ENCODE assay signal across 12 cellular contexts in the genomic region with DNA sequence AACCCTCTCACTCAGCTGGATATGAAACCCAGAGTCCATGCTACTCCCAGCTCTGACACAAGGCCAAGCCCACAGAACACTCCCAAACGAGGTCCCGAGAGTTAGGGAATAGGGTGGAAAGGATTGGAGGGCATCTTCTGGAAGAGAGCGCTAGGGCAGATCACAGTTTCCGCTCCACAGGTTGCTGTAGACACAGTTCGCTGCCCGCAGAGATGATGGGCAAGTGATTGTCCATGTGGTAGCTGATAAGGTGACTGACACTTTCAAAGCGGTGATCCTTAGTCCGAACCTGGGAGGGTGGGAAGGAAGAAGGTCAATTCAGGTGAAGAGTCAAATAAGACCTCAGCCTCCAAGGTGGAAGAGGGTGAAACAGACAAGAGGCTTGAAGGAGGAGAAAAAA. TPM values are rescaled to one million over a fixed set of nuclear protein-coding genes. Genes with fewer than 3 reads are reported as not detected.
DNase-seq lines count a peak whose midpoint lies in the region; ATAC-seq and TF ChIP-seq lines count a peak whose summit lies in the region.
"Had no signal": no experiment of that assay in that cellular context is flagged by ENCODE, and none has a peak within 500 bp of the region (broad histone marks: within the 10 kb centered on the region; RNA-seq: fewer than 3 reads in every experiment).

No MANE protein-coding gene starts in this region.

- H3K9me3 ChIP-seq in A673 (ENCODE audit: low read depth, low read length, poor library complexity, severe bottlenecking) (no peaks in the 10 kb centered on the region), DOHH2 (ENCODE audit: control insufficient read depth, insufficient read depth, low read length) (no peaks in the 10 kb centered on the region), mucosa of descending colon (no peaks in the 10 kb centered on the region)
- H3K9me3 ChIP-seq: thoracic aorta had no signal

- H3K4me1 Mint-ChIP-seq in activated T-helper 17 cell treated with anti-CD3 and anti-CD28 coated beads, Interleukin-2, amount 50 U/mL, for 72 hours = peaks cover 6% of the 10 kb centered on the region

- no peaks in the 10 kb centered on the region for H3K9me2 ChIP-seq in DOHH2 (replicated peaks; ENCODE audit: control insufficient read depth, low read length)

- H4K20me1 ChIP-seq in DOHH2 (ENCODE audit: control insufficient read depth, insufficient read depth, low read depth, low read length) = no peaks in the 10 kb centered on the region

- POLR2A ChIA-PET in A673 (lab: Charles Lee; ENCODE audit: low non-redundant PET) = no interaction called here

- intact Hi-C loops in A673 (cut with micrococcal nuclease; ENCODE audit: unreplicated experiment) (loop anchor here (5.0 kb wide), 2 partner anchors 34 to 99 kb away; partner anchors contain the start of gene EFNA4), mucosa of descending colon (cut with DNase I, micrococcal nuclease) (loop anchor here in 1 of 2 donors (10.0 kb wide), 1 partner anchor 51 kb away; no protein-coding TSS in a partner anchor)

- H3K79me2 ChIP-seq in DOHH2 (ENCODE audit: control insufficient read depth, low read length) = peaks cover 47% of the 10 kb centered on the region

- H3K27me3 ChIP-seq in A673 (replicated peaks; ENCODE audit: insufficient read depth, low read depth, low read length, poor library complexity) (no peaks in the 10 kb centered on the region), DOHH2 (ENCODE audit: control insufficient read depth, low read length) (no peaks in the 10 kb centered on the region)

- no peaks in the 10 kb centered on the region for H3K27me3 Mint-ChIP-seq in activated T-helper 17 cell treated with anti-CD3 and anti-CD28 coated beads, Interleukin-2, amount 50 U/mL, for 72 hours

- peaks cover 95% of the 10 kb centered on the region for H3K36me3 Mint-ChIP-seq in activated T-helper 17 cell treated with anti-CD3 and anti-CD28 coated beads, Interleukin-2, amount 50 U/mL, for 72 hours (ENCODE audit: low read depth)

- H3K4me3 Mint-ChIP-seq in activated T-helper 17 cell treated with anti-CD3 and anti-CD28 coated beads, Interleukin-2, amount 50 U/mL, for 72 hours = peak overlapping the region; percentile 95

- H3K4me3 ChIP-seq in A673 (ENCODE audit: low read depth, low read length, poor library complexity, severe bottlenecking) (no peak overlapping the region), DOHH2 (ENCODE audit: low read length) (0 out of 2 replicates have a peak overlapping the region, but pooled peaks have one; percentile 80), mucosa of descending colon (no peak overlapping the region)
- H3K4me3 ChIP-seq: thoracic aorta had no signal

- DNase-seq in A673 (ENCODE audit: low spot score) (no peak), mucosa of descending colon (peak in 2 of 3 donors; percentile 12 to 27), NCI-H2227 treated with DMSO at 0.1 percent for 48 hours (lab: John Stamatoyannopoulos, UW) (no peak), AG20443 (ENCODE audit: low spot score) (no peak), DMS 273 treated with DMSO at 0.1 percent for 48 hours (lab: John Stamatoyannopoulos, UW) (no peak), HuH-7.5 (ENCODE audit: low spot score) (no peak)
- DNase-seq: effector CD8-positive, alpha-beta T cell; NCI-H1092; NCI-H510A had no signal

- no peak for ATAC-seq in activated T-helper 17 cell treated with anti-CD3 and anti-CD28 coated beads, Interleukin-2, amount 50 U/mL, for 72 hours (replicated peaks)
- no peak for ATAC-seq in mucosa of descending colon

- peak overlapping the region; percentile 47 for H3K27ac ChIP-seq in A673 (ENCODE audit: low read depth, low read length, poor library complexity, severe bottlenecking)
- no peak overlapping the region for H3K27ac ChIP-seq in DOHH2 (ENCODE audit: low read depth, low read length)
- H3K27ac ChIP-seq: thoracic aorta had no signal

- H3F3A ChIP-seq in DOHH2 (ENCODE audit: control insufficient read depth, insufficient read depth) = 0 out of 2 replicates have a peak, but pooled peaks cover 5% of the 10 kb centered on the region

- H3K27ac Mint-ChIP-seq in activated T-helper 17 cell treated with anti-CD3 and anti-CD28 coated beads, Interleukin-2, amount 50 U/mL, for 72 hours = peak overlapping the region; percentile 87

- BruUV-seq in A673 (replicated peaks; lab: Mats Ljungman, UMichigan) = no TSS peak

- H3K4me2 ChIP-seq in DOHH2 (ENCODE audit: low read length) = peak overlapping the region; percentile 81; the same call in 1 of the 2 replicates

- H3K4me1 ChIP-seq in A673 (ENCODE audit: insufficient read depth, low read length, poor library complexity, severe bottlenecking) (peaks cover 27% of the 10 kb centered on the region), DOHH2 (ENCODE audit: control insufficient read depth, low read length) (peaks cover 20% of the 10 kb centered on the region), mucosa of descending colon (ENCODE audit: low read depth) (peaks cover 17% of the 10 kb centered on the region)

- H3K36me3 ChIP-seq in A673 (ENCODE audit: insufficient read depth, low read length, poor library complexity, severe bottlenecking) = peaks cover 72% of the 10 kb centered on the region
- H3K36me3 ChIP-seq in DOHH2 (ENCODE audit: control insufficient read depth, low read length) = peaks cover 79% of the 10 kb centered on the region
- H3K36me3 ChIP-seq in mucosa of descending colon (ENCODE audit: low read depth) = no peaks in the 10 kb centered on the region

- CTCF ChIA-PET in A673 (lab: Charles Lee) = no interaction called here

- TF ChIP-seq CTCF in A673 (conservative IDR thresholded peaks at IDR 0.05; ENCODE audit: low read depth, low read length) = no peak
- no peak for TF ChIP-seq CTCF in DOHH2 (IDR thresholded peaks at IDR 0.05; ENCODE audit: low read depth, low read length, poor library complexity, severe bottlenecking)
- no peak for TF ChIP-seq CTCF in mucosa of descending colon (IDR thresholded peaks at IDR 0.05)

- no peaks in the 10 kb centered on the region for H3K9me3 Mint-ChIP-seq in activated T-helper 17 cell treated with anti-CD3 and anti-CD28 coated beads, Interleukin-2, amount 50 U/mL, for 72 hours

RNA-seq across cellular contexts. Expression of gene PYGO2, which starts 2.1 kb away (rescaled TPM):
- total RNA-seq in A673 (2021) = 46.3 and 48.5 TPM in 2 replicates
- 10 to 100 TPM; 35.6 to 39.2 TPM for total RNA-seq in activated T-helper 17 cell treated with anti-CD3 and anti-CD28 coated beads, Interleukin-2, amount 50 U/mL, for 72 hours
- 10 to 100 TPM; 22.8 to 34.3 (median 25.8) TPM for total RNA-seq in mucosa of descending colon

RNA-seq across cellular contexts. Expression of gene SHC1, which starts 6.9 kb away (rescaled TPM):
- total RNA-seq in A673 (2021) (201 and 204 TPM in 2 replicates), mucosa of descending colon (100 to 1,000 TPM in 2 of 3 donors, 10 to 100 TPM in 1; 92.7 to 130 (median 122) TPM)
- 10 to 100 TPM; 60.9 to 62.0 TPM for total RNA-seq in activated T-helper 17 cell treated with anti-CD3 and anti-CD28 coated beads, Interleukin-2, amount 50 U/mL, for 72 hours

RNA-seq across cellular contexts. Expression of gene PBXIP1, which starts 7.7 kb away (rescaled TPM):
- total RNA-seq in A673 (2021) (12.7 and 20.8 TPM in 2 replicates), mucosa of descending colon (100 to 1,000 TPM in 1 of 3 donors, 10 to 100 TPM in 2; 35.6 to 146 (median 49.4) TPM)
- total RNA-seq in activated T-helper 17 cell treated with anti-CD3 and anti-CD28 coated beads, Interleukin-2, amount 50 U/mL, for 72 hours = 100 to 1,000 TPM in 1 of 2 donors, 10 to 100 TPM in 1; 61.9 to 118 TPM

RNA-seq across cellular contexts. Expression of gene CKS1B, which starts 10.8 kb away (rescaled TPM):
- total RNA-seq in A673 (2021) (291 and 295 TPM in 2 replicates), mucosa of descending colon (10 to 100 TPM; 26.8 to 52.4 (median 29.3) TPM)
- 100 to 1,000 TPM; 162 to 188 TPM for total RNA-seq in activated T-helper 17 cell treated with anti-CD3 and anti-CD28 coated beads, Interleukin-2, amount 50 U/mL, for 72 hours

RNA-seq across cellular contexts. Expression of gene FLAD1, which starts 19.5 kb away (rescaled TPM):
- 82.4 and 84.2 TPM in 2 replicates for total RNA-seq in A673 (2021)
- total RNA-seq in activated T-helper 17 cell treated with anti-CD3 and anti-CD28 coated beads, Interleukin-2, amount 50 U/mL, for 72 hours = 10 to 100 TPM; 34.6 to 68.3 TPM
- total RNA-seq in mucosa of descending colon = 10 to 100 TPM; 28.4 to 40.4 (median 31.2) TPM

Comparison
In these comparisons a context has a peak if more than half of its experiments do, and no peak if none do; other contexts are left out.
1. DNase-seq: peak in mucosa of descending colon (2 of 3); none in A673 (single experiment), NCI-H2227 treated with DMSO at 0.1 percent for 48 hours (single experiment), AG20443 (single experiment), DMS 273 treated with DMSO at 0.1 percent for 48 hours (single experiment) and HuH-7.5 (single experiment).